In genomic region chr20:11000416-11000815, GRCh38 we compare ENCODE assay signal across 22 cellular contexts.
"Had no signal": no experiment of that assay in that cellular context is flagged by ENCODE, and none has a peak within 500 bp of the region (broad histone marks: within the 10 kb centered on the region; RNA-seq: fewer than 3 reads in every experiment).

No MANE protein-coding gene starts in this region.

- H3K9me3 ChIP-seq: gastrocnemius medialis, left lung, prostate gland, sigmoid colon, spleen, testis, tibial artery, upper lobe of left lung had no signal

- H3K36me3 ChIP-seq: gastrocnemius medialis, left lung, prostate gland, sigmoid colon, spleen, tibial artery, upper lobe of left lung had no signal

- FAIRE-seq: endometrium, kidney, urothelium cell line had no signal

- ATAC-seq: effector memory CD8-positive, alpha-beta T cell; gastrocnemius medialis; left lung; naive thymus-derived CD8-positive, alpha-beta T cell; right cardiac atrium; stimulated activated memory B cell treated with anti-CD40 and anti-IgM and Interleukin-4, amounts not matched to agents 10 μg/mL and 1 μg/mL and 100 μg/mL, for 72 hours; stimulated activated naive CD8-positive, alpha-beta T cell treated with anti-CD3 and anti-CD28 coated beads, Interleukin-15, Interleukin-2, amounts not matched to agents 100 U/mL and 50 U/mL, for 24 hours had no signal

- H3K27me3 ChIP-seq: gastrocnemius medialis, left lung, sigmoid colon, spleen, testis, tibial artery, upper lobe of left lung had no signal

- DNase-seq: cortex of kidney; effector memory CD8-positive, alpha-beta T cell; gastrocnemius medialis; head of caudate nucleus; kidney; left lung; naive thymus-derived CD8-positive, alpha-beta T cell; nephron progenitor cell; nucleus accumbens; right cardiac atrium; sigmoid colon; spleen; stimulated activated CD4-positive, alpha-beta T cell treated with anti-CD3 and anti-CD28 coated beads, Interleukin-4, amount 100 ng/mL, for 4 hours; stimulated activated naive CD8-positive, alpha-beta T cell treated with anti-CD3 and anti-CD28 coated beads, Interleukin-15, Interleukin-2, amounts not matched to agents 100 U/mL and 50 U/mL, for 24 hours; substantia nigra; testis; tibial artery; upper lobe of left lung had no signal

- H3K27ac ChIP-seq: gastrocnemius medialis, left lung, prostate gland, sigmoid colon, testis, tibial artery, upper lobe of left lung had no signal

- H3K4me3 ChIP-seq: gastrocnemius medialis, left lung, prostate gland, sigmoid colon, spleen, testis, tibial artery, upper lobe of left lung had no signal

- H3K4me1 ChIP-seq: left lung, prostate gland, sigmoid colon, testis had no signal
